ENCODE assay signal across 39 cellular contexts in the genomic region with DNA sequence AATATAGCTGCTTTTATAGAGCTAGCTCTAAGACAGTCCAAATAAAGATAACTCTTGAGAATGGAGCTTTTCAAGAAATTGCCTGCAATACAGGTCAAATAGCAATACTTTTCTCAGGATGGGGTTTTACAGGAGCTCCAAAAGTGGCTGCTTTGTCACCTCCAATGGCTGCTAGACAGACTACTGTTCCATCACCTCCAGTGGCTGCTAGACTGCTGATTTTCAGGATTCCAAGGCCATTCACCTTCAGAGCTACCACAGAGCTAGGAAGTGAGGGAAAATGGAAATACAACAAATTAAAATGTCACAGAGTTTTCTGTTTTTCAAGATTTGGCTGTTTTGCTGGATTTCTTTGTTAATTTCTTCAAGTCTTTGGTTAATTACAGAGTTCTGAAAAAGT.
"Had no signal": no experiment of that assay in that cellular context is flagged by ENCODE, and none has a peak within 500 bp of the region (broad histone marks: within the 10 kb centered on the region; RNA-seq: fewer than 3 reads in every experiment).

No MANE protein-coding gene starts in this region.

- ATAC-seq: activated naive CD4-positive, alpha-beta T cell treated with anti-CD3 and anti-CD28 coated beads, Interleukin-2, amount 50 U/mL, for 72 hours; activated naive CD8-positive, alpha-beta T cell treated with anti-CD3 and anti-CD28 coated beads, Interleukin-2, amount 50 U/mL, for 24 hours; activated T-cell treated with anti-CD3 and anti-CD28 coated beads, Interleukin-2, amount 50 U/mL, for 4 hours; activated T-cell treated with anti-CD3 and anti-CD28 coated beads, Interleukin-2, amount 50 U/mL, for 72 hours; activated T-helper 17 cell treated with anti-CD3 and anti-CD28 coated beads, Interleukin-2, amount 50 U/mL, for 72 hours; body of pancreas had no signal

- DNase-seq: activated effector memory CD4-positive, alpha-beta T cell treated with anti-CD3 and anti-CD28 coated beads, Interleukin-2, amount 50 U/mL, for 16 hours; activated effector memory CD4-positive, alpha-beta T cell treated with Interleukin-2 at 50 U/mL for 16 hours; activated gamma-delta T cell; activated gamma-delta T cell treated with Interleukin-2 at 50 U/mL for 16 hours; activated naive CD4-positive, alpha-beta T cell; activated naive CD4-positive, alpha-beta T cell treated with anti-CD3 and anti-CD28 coated beads for 36 hours; activated naive CD4-positive, alpha-beta T cell treated with anti-CD3 and anti-CD28 coated beads, Interleukin-2, amount 10 ng/mL, durations not matched to agents 7 days and 5 days; activated naive CD4-positive, alpha-beta T cell treated with anti-CD3 and anti-CD28 coated beads, Interleukin-2, amount 50 U/mL, for 16 hours; activated naive CD4-positive, alpha-beta T cell treated with Interleukin-2 at 50 U/mL for 16 hours; activated naive CD8-positive, alpha-beta T cell treated with anti-CD3 and anti-CD28 coated beads for 36 hours; activated naive CD8-positive, alpha-beta T cell treated with anti-CD3 and anti-CD28 coated beads, Interleukin-2, amount 10 ng/mL, durations not matched to agents 7 days and 5 days; activated naive CD8-positive, alpha-beta T cell treated with anti-CD3 and anti-CD28 coated beads, Interleukin-2, amount 50 U/mL, for 24 hours; activated T-cell treated with anti-CD3 and anti-CD28 coated beads, Interleukin-2, amount 50 U/mL, for 24 hours; activated T-cell treated with anti-CD3 and anti-CD28 coated beads, Interleukin-2, amount 50 U/mL, for 4 hours; activated T-cell treated with anti-CD3 and anti-CD28 coated beads, Interleukin-2, amount 50 U/mL, for 48 hours; activated T-cell treated with anti-CD3 and anti-CD28 coated beads, Interleukin-2, amount 50 U/mL, for 72 hours; adrenal gland; amniotic stem cell; amygdala; anterior cingulate cortex; aorta; body of pancreas; brain microvascular endothelial cell; caudate nucleus; central memory CD4-positive, alpha-beta T cell; cerebellar nuclear complex had no signal

- H3K27me3 ChIP-seq: adrenal gland, ascending aorta, body of pancreas, brain microvascular endothelial cell, breast epithelium, cardiac muscle cell had no signal

- FAIRE-seq: astrocyte, bronchial epithelial cell had no signal

- H3K36me3 ChIP-seq: adrenal gland, ascending aorta, brain microvascular endothelial cell, breast epithelium, cardiac muscle cell had no signal

- H3K4me1 ChIP-seq: body of pancreas, breast epithelium had no signal

- H3K4me3 Mint-ChIP-seq: activated naive CD4-positive, alpha-beta T cell treated with anti-CD3 and anti-CD28 coated beads for 36 hours; activated naive CD4-positive, alpha-beta T cell treated with anti-CD3 and anti-CD28 coated beads, Interleukin-2, amount 10 ng/mL, durations not matched to agents 7 days and 5 days; activated naive CD4-positive, alpha-beta T cell treated with anti-CD3 and anti-CD28 coated beads, Interleukin-2, amount 50 U/mL, for 24 hours; activated naive CD8-positive, alpha-beta T cell; activated naive CD8-positive, alpha-beta T cell treated with anti-CD3 and anti-CD28 coated beads for 36 hours; activated naive CD8-positive, alpha-beta T cell treated with anti-CD3 and anti-CD28 coated beads, Interleukin-2, amount 10 ng/mL, durations not matched to agents 7 days and 5 days; activated naive CD8-positive, alpha-beta T cell treated with anti-CD3 and anti-CD28 coated beads, Interleukin-2, amount 50 U/mL, for 24 hours; activated T-cell treated with anti-CD3 and anti-CD28 coated beads, Interleukin-2, amount 50 U/mL, for 24 hours; activated T-cell treated with anti-CD3 and anti-CD28 coated beads, Interleukin-2, amount 50 U/mL, for 4 hours; activated T-cell treated with anti-CD3 and anti-CD28 coated beads, Interleukin-2, amount 50 U/mL, for 72 hours; activated T-helper 1 cell treated with anti-CD3 and anti-CD28 coated beads, Interleukin-12 subunit alpha, Interleukin-12 subunit beta, Interleukin-2, Interleukin-4 antibody, amounts not matched to agents 30 ng/mL and 10 ng/mL and 1 ng/mL, durations not matched to agents 14 hours and 24 hours and 36 hours; activated T-helper 17 cell treated with anti-CD3 and anti-CD28 coated beads, Interleukin-2, amount 50 U/mL, for 72 hours; brain; central memory CD8-positive, alpha-beta T cell had no signal

- H3K27me3 Mint-ChIP-seq: activated naive CD4-positive, alpha-beta T cell treated with anti-CD3 and anti-CD28 coated beads, Interleukin-2, amount 50 U/mL, for 24 hours; activated naive CD8-positive, alpha-beta T cell; activated naive CD8-positive, alpha-beta T cell treated with anti-CD3 and anti-CD28 coated beads for 36 hours; activated naive CD8-positive, alpha-beta T cell treated with anti-CD3 and anti-CD28 coated beads, Interleukin-2, amount 10 ng/mL, durations not matched to agents 7 days and 5 days; activated T-helper 17 cell treated with anti-CD3 and anti-CD28 coated beads, Interleukin-2, amount 50 U/mL, for 72 hours; central memory CD8-positive, alpha-beta T cell had no signal

- H3K27ac ChIP-seq: adrenal gland, ascending aorta, body of pancreas, brain microvascular endothelial cell, breast epithelium, cardiac muscle cell had no signal

- H3K36me3 Mint-ChIP-seq: activated naive CD4-positive, alpha-beta T cell treated with anti-CD3 and anti-CD28 coated beads, Interleukin-2, amount 50 U/mL, for 24 hours; activated naive CD4-positive, alpha-beta T cell treated with anti-CD3 and anti-CD28 coated beads, Interleukin-2, amount 50 U/mL, for 72 hours; activated naive CD8-positive, alpha-beta T cell treated with anti-CD3 and anti-CD28 coated beads for 36 hours; brain had no signal

- H3K27ac Mint-ChIP-seq: activated naive CD4-positive, alpha-beta T cell treated with anti-CD3 and anti-CD28 coated beads for 36 hours; activated naive CD4-positive, alpha-beta T cell treated with anti-CD3 and anti-CD28 coated beads, Interleukin-2, amount 10 ng/mL, durations not matched to agents 7 days and 5 days; activated naive CD4-positive, alpha-beta T cell treated with anti-CD3 and anti-CD28 coated beads, Interleukin-2, amount 50 U/mL, for 72 hours; activated naive CD8-positive, alpha-beta T cell; activated naive CD8-positive, alpha-beta T cell treated with anti-CD3 and anti-CD28 coated beads for 36 hours; activated naive CD8-positive, alpha-beta T cell treated with anti-CD3 and anti-CD28 coated beads, Interleukin-2, amount 10 ng/mL, durations not matched to agents 7 days and 5 days; activated naive CD8-positive, alpha-beta T cell treated with anti-CD3 and anti-CD28 coated beads, Interleukin-2, amount 50 U/mL, for 24 hours; activated T-cell treated with anti-CD3 and anti-CD28 coated beads, Interleukin-2, amount 50 U/mL, for 24 hours; activated T-cell treated with anti-CD3 and anti-CD28 coated beads, Interleukin-2, amount 50 U/mL, for 72 hours; activated T-helper 1 cell treated with anti-CD3 and anti-CD28 coated beads, Interleukin-12 subunit alpha, Interleukin-12 subunit beta, Interleukin-2, Interleukin-4 antibody, amounts not matched to agents 30 ng/mL and 10 ng/mL and 1 ng/mL, durations not matched to agents 14 hours and 24 hours and 36 hours; activated T-helper 17 cell treated with anti-CD3 and anti-CD28 coated beads, Interleukin-2, amount 50 U/mL, for 72 hours; activated T-helper 2 cell treated with anti-CD3 and anti-CD28 coated beads, Interferon-gamma antibody, Interleukin-2, Interleukin-4, amounts not matched to agents 10 μg/mL and 5 μg/mL and 100 μg/mL, durations not matched to agents 14 hours and 24 hours and 36 hours; brain had no signal

- H3K4me3 ChIP-seq: adrenal gland, ascending aorta, body of pancreas, breast epithelium, cardiac muscle cell had no signal

- H3K9me3 ChIP-seq: adrenal gland, ascending aorta, body of pancreas, breast epithelium had no signal

- H3K9me3 Mint-ChIP-seq: activated naive CD4-positive, alpha-beta T cell treated with anti-CD3 and anti-CD28 coated beads for 36 hours; activated naive CD4-positive, alpha-beta T cell treated with anti-CD3 and anti-CD28 coated beads, Interleukin-2, amount 50 U/mL, for 24 hours; activated naive CD8-positive, alpha-beta T cell treated with anti-CD3 and anti-CD28 coated beads for 36 hours; activated naive CD8-positive, alpha-beta T cell treated with anti-CD3 and anti-CD28 coated beads, Interleukin-2, amount 10 ng/mL, durations not matched to agents 7 days and 5 days; activated naive CD8-positive, alpha-beta T cell treated with anti-CD3 and anti-CD28 coated beads, Interleukin-2, amount 50 U/mL, for 24 hours; activated T-cell treated with anti-CD3 and anti-CD28 coated beads, Interleukin-2, amount 50 U/mL, for 24 hours; activated T-cell treated with anti-CD3 and anti-CD28 coated beads, Interleukin-2, amount 50 U/mL, for 4 hours; activated T-helper 17 cell treated with anti-CD3 and anti-CD28 coated beads, Interleukin-2, amount 50 U/mL, for 72 hours; activated T-helper 2 cell treated with anti-CD3 and anti-CD28 coated beads, Interferon-gamma antibody, Interleukin-2, Interleukin-4, amounts not matched to agents 10 μg/mL and 5 μg/mL and 100 μg/mL, durations not matched to agents 14 hours and 24 hours and 36 hours; brain; central memory CD8-positive, alpha-beta T cell had no signal
